Comparison of ENCODE assay signal across 8 cellular contexts in the genomic region with DNA sequence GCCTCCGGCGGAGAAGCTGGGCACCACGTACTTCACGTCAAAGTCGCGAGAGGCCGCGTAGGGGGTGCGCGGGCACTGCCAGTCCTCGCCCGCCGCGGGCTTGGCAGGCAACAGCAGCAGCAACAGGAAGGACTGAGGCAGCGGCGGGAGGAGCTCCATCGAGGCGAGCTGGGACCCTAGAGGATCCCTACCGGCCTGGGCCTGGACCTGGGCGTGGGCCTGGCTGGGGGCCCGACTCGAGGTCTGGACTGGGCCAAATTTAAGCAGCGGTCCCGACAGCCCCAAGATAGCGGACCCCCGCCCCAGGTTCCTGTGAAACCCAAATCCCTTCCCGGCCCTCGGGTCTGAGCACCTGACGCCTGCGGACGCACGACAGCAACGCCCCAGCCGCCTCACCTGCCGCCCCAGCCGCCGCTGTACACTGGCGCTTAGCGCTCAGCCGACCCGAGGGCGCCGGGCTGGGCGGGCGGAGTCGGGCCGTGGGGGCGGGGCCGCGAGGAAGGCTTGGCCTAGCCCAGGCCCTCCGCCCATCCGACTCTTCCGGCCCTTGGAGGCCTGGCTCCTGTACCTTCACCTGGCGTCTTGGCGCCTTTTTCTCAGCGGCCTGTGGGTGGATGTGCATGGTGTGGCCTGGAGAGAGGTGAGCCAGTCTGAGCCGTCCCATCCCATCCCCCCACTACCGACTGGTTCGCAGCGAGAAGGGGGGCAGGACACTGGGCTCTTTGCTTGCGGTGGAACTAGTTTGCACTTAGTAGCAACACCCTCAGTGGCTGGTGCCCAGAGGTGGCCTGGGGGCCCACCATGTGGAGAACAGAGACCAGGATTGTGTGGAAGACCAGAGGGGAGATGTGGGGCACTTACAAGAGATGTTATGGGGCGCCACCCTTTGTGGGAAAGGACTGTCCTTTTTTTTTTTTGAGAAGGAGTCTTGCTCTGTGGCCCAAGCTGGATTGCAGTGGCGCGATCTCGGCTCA. TPM values are rescaled to one million over a fixed set of nuclear protein-coding genes. Genes with fewer than 3 reads are reported as not detected.
DNase-seq lines count a peak whose midpoint lies in the region; ATAC-seq, FAIRE-seq and TF ChIP-seq lines count a peak whose summit lies in the region.

A gene (minus strand): TSS at position 423 of the 974 bp plus-strand sequence. CDS start 264 bp downstream, at position 159.

- peak within 1 kb of the TSS; percentile 88 for H3K4me3 Mint-ChIP-seq in T-helper 17 cell

- H3K4me1 Mint-ChIP-seq in T-helper 17 cell, result peaks cover 26% of the 10 kb centered on the region

- H3K36me3 Mint-ChIP-seq in T-helper 17 cell (ENCODE audit: low read depth), result no peaks in the 10 kb centered on the region

- peaks cover 5% of the 10 kb centered on the region for H3K9me1 ChIP-seq in keratinocyte (ENCODE audit: control insufficient read depth, extremely low read depth, insufficient read depth, low read length)

- H3K27ac ChIP-seq in keratinocyte (ENCODE audit: control insufficient read depth, insufficient read depth, low read length) (peak within 1 kb of the TSS; percentile 97), caudate nucleus (ENCODE audit: low read depth, low read length) (no peak within 1 kb of the TSS)

- peak; percentile 77 for ATAC-seq in GM18511 (IDR thresholded peaks at IDR 0.05; ENCODE audit: unreplicated experiment)
- peak; percentile 76 for ATAC-seq in HG03139 (IDR thresholded peaks at IDR 0.05; ENCODE audit: unreplicated experiment)
- ATAC-seq in T-helper 17 cell, result peak; percentile 98

- H3K27me3 ChIP-seq in keratinocyte (ENCODE audit: control insufficient read depth, extremely low read depth, insufficient read depth, low read length), result no peaks in the 10 kb centered on the region

- DNase-seq in T-helper 17 cell (peak; percentile 73 to 78 (median 76)), astrocyte of the hippocampus (ENCODE audit: low read depth, low spot score) (peak; percentile 44), keratinocyte (ENCODE audit: low read depth, low spot score) (peak; percentile 91), caudate nucleus (lab: John Stamatoyannopoulos, UW) (no peak), NCI-H2227 treated with DMSO at 0.1 percent for 48 hours (lab: John Stamatoyannopoulos, UW) (no peak)
- peak; percentile 77 for DNase-seq in stimulated activated CD4-positive, alpha-beta T cell treated with anti-CD3 and anti-CD28 coated beads, Interleukin-4, amount 100 ng/mL, for 24 hours

- no peak within 1 kb of the TSS for H2AFZ ChIP-seq in keratinocyte (ENCODE audit: control insufficient read depth, low read length)

- dilution Hi-C loops in keratinocyte (cut with MboI; ENCODE audit: extremely low pct_ligation_motif_present, low sequenced_read_pairs), result no loop called here

- H3K9ac ChIP-seq in keratinocyte (ENCODE audit: control insufficient read depth, extremely low read depth, insufficient read depth, low read length), result peak within 1 kb of the TSS; percentile 86

- peak; percentile 62 for FAIRE-seq in keratinocyte (lab: Jason Lieb, UNC)

- H3K9me3 ChIP-seq in T-helper 17 cell (ENCODE audit: control insufficient read depth, low read length, poor library complexity, severe bottlenecking) (no peaks in the 10 kb centered on the region), keratinocyte (ENCODE audit: control insufficient read depth, low read depth, low read length) (no peaks in the 10 kb centered on the region)

- H3K79me2 ChIP-seq in keratinocyte (ENCODE audit: control insufficient read depth, insufficient read depth, low read length), result peaks cover 46% of the 10 kb centered on the region

- H3K4me2 ChIP-seq in keratinocyte (ENCODE audit: control insufficient read depth, extremely low read depth, insufficient read depth, low read depth, low read length), result peak within 1 kb of the TSS; percentile 93

- peaks cover 3 to 13% of the 10 kb centered on the region in 2 experiments for H3K36me3 ChIP-seq in keratinocyte (ENCODE audit: control insufficient read depth in 2 of 2, extremely low read depth in 1 of 2, insufficient read depth in 2 of 2, low read length in 2 of 2)

- peak within 1 kb of the TSS; percentile 69 for H3K27ac Mint-ChIP-seq in T-helper 17 cell

- H3K4me3 ChIP-seq in keratinocyte (ENCODE audit: control insufficient read depth in 2 of 3, extremely low read depth in 1 of 3, insufficient read depth in 2 of 3, low read depth in 1 of 3, low read length in 3 of 3), result peak within 1 kb of the TSS; percentile 69 to 84 (median 81)

- no peaks in the 10 kb centered on the region for H3K27me3 Mint-ChIP-seq in T-helper 17 cell

- H3K4me1 ChIP-seq in keratinocyte (ENCODE audit: control insufficient read depth, extremely low read depth, insufficient read depth, low read length), result peaks cover 39% of the 10 kb centered on the region

- no peaks in the 10 kb centered on the region for H4K20me1 ChIP-seq in keratinocyte (ENCODE audit: control insufficient read depth, extremely low read depth, insufficient read depth, low read length)

- no peak for TF ChIP-seq CTCF in keratinocyte (optimal IDR thresholded peaks at IDR 0.05 in 1 of 3, IDR thresholded peaks at IDR 0.05 in 1 of 3, conservative IDR thresholded peaks at IDR 0.05 in 1 of 3; ENCODE audit: extremely low read depth in 1 of 3, insufficient read depth in 2 of 3, low read length in 3 of 3)

RNA-seq across cellular contexts. Expression of the gene that starts here (rescaled TPM):
- total RNA-seq in T-helper 17 cell, result 1 to 10 TPM in 1 of 2 donors, under 1 TPM in 1; 0.63 to 1.7 TPM
- polyA plus RNA-seq in keratinocyte, result 106 to 161 TPM (median 110 TPM) in 3 replicates
- polyA plus RNA-seq in keratinocyte (2011; ENCODE audit: low read depth), result 7.1 TPM
- polyA plus RNA-seq in keratinocyte (2011; cell fraction: cytosol; rRNA removed), result 24.6 and 29.8 TPM in 2 replicates
- polyA plus RNA-seq in keratinocyte (2011; cell fraction: nucleus; rRNA removed), result 430 and 542 TPM in 2 replicates
- polyA plus RNA-seq in keratinocyte (2012; ENCODE audit: low replicate concordance), result 61.6 and 90.8 TPM in 2 replicates
- polyA minus RNA-seq in keratinocyte, result 183 to 373 TPM (median 239 TPM) in 3 replicates
- polyA minus RNA-seq in keratinocyte (2011; cell fraction: cytosol; rRNA and poly(A)+ RNA removed), result 68.5 TPM
- 226 and 227 TPM in 2 replicates for polyA minus RNA-seq in keratinocyte (2011; cell fraction: nucleus; rRNA and poly(A)+ RNA removed)

Comparison
In these comparisons a context has a peak if more than half of its experiments do, and no peak if none do; other contexts are left out.
1. DNase-seq: peak in T-helper 17 cell (3 of 3), astrocyte of the hippocampus (single experiment), keratinocyte (single experiment) and stimulated activated CD4-positive, alpha-beta T cell treated with anti-CD3 and anti-CD28 coated beads, Interleukin-4, amount 100 ng/mL, for 24 hours (single experiment); none in caudate nucleus (0 of 61) and NCI-H2227 treated with DMSO at 0.1 percent for 48 hours (single experiment).
2. Peak in every context shown above with its lines, with median percentiles within 50 percentile points of each other: ATAC-seq.